In genomic region chr2:121793816-121794215, GRCh38 we compare ENCODE assay signal across 37 cellular contexts.
"Had no signal": no experiment of that assay in that cellular context is flagged by ENCODE, and none has a peak within 500 bp of the region (broad histone marks: within the 10 kb centered on the region; RNA-seq: fewer than 3 reads in every experiment).

No MANE protein-coding gene starts in this region.

- FAIRE-seq: astrocyte, TTC549 had no signal

- DNase-seq: activated CD4-positive, alpha-beta memory T cell treated with anti-CD3 and anti-CD28 coated beads, Interleukin-2, amount 10 ng/mL, durations not matched to agents 7 days and 5 days; activated CD4-positive, alpha-beta T cell treated with anti-CD3 and anti-CD28 coated beads for 1 hour; activated CD4-positive, alpha-beta T cell treated with anti-CD3 and anti-CD28 coated beads for 36 hours; activated CD4-positive, alpha-beta T cell treated with anti-CD3 and anti-CD28 coated beads for 48 hours; activated CD4-positive, alpha-beta T cell treated with anti-CD3 and anti-CD28 coated beads, Interleukin-2, amount 10 ng/mL, durations not matched to agents 7 days and 5 days; activated CD4-positive, alpha-beta T cell treated with anti-CD3 and anti-CD28 coated beads, Interleukin-2, amount 50 U/mL, for 48 hours; activated CD4-positive, CD25-positive, alpha-beta regulatory T cell; activated CD8-positive, alpha-beta memory T cell treated with anti-CD3 and anti-CD28 coated beads for 24 hours; activated CD8-positive, alpha-beta memory T cell treated with anti-CD3 and anti-CD28 coated beads, Interleukin-2, amount 10 ng/mL, durations not matched to agents 7 days and 5 days; activated CD8-positive, alpha-beta memory T cell treated with anti-CD3 and anti-CD28 coated beads, Interleukin-2, amount 50 U/mL, for 48 hours; activated CD8-positive, alpha-beta T cell treated with anti-CD3 and anti-CD28 coated beads, Interleukin-2, amount 10 ng/mL, durations not matched to agents 7 days and 5 days; activated effector memory CD4-positive, alpha-beta T cell treated with Interleukin-2 at 50 U/mL for 16 hours; activated gamma-delta T cell treated with Interleukin-2 at 50 U/mL for 16 hours; activated naive CD4-positive, alpha-beta T cell; activated naive CD4-positive, alpha-beta T cell treated with anti-CD3 and anti-CD28 coated beads for 36 hours; activated naive CD4-positive, alpha-beta T cell treated with anti-CD3 and anti-CD28 coated beads, Interleukin-2, amount 50 U/mL, for 16 hours; activated naive CD8-positive, alpha-beta T cell treated with anti-CD3 and anti-CD28 coated beads for 36 hours; activated T-cell treated with anti-CD3 and anti-CD28 coated beads, Interleukin-2, amount 50 U/mL, for 24 hours; activated T-cell treated with anti-CD3 and anti-CD28 coated beads, Interleukin-2, amount 50 U/mL, for 48 hours; adrenal gland; amniotic stem cell; aorta; body of pancreas; brain microvascular endothelial cell; central memory CD4-positive, alpha-beta T cell; T-helper 1 cell; T-helper 2 cell; T-helper 9 cell had no signal

- ATAC-seq: activated CD4-positive, alpha-beta T cell treated with anti-CD3 and anti-CD28 coated beads for 36 hours; activated CD4-positive, CD25-positive, alpha-beta regulatory T cell treated with anti-CD3 and anti-CD28 coated beads, Interleukin-2, amount 50 U/mL, for 24 hours; activated CD8-positive, alpha-beta memory T cell treated with anti-CD3 and anti-CD28 coated beads, Interleukin-2, amount 10 ng/mL, durations not matched to agents 7 days and 5 days; activated CD8-positive, alpha-beta T cell treated with anti-CD3 and anti-CD28 coated beads, Interleukin-2, amount 10 ng/mL, durations not matched to agents 7 days and 5 days; activated naive CD4-positive, alpha-beta T cell treated with anti-CD3 and anti-CD28 coated beads, Interleukin-2, amount 50 U/mL, for 72 hours; body of pancreas had no signal

- H3K27ac Mint-ChIP-seq: activated CD4-positive, alpha-beta memory T cell treated with anti-CD3 and anti-CD28 coated beads, Interleukin-2, amount 10 ng/mL, durations not matched to agents 7 days and 5 days; activated CD4-positive, alpha-beta T cell treated with anti-CD3 and anti-CD28 coated beads for 36 hours; activated CD4-positive, alpha-beta T cell treated with anti-CD3 and anti-CD28 coated beads, Interleukin-2, amount 10 ng/mL, durations not matched to agents 7 days and 5 days; activated CD8-positive, alpha-beta memory T cell treated with anti-CD3 and anti-CD28 coated beads, Interleukin-2, amount 10 ng/mL, durations not matched to agents 7 days and 5 days; activated CD8-positive, alpha-beta T cell treated with anti-CD3 and anti-CD28 coated beads, Interleukin-2, amount 10 ng/mL, durations not matched to agents 7 days and 5 days; activated naive CD4-positive, alpha-beta T cell treated with anti-CD3 and anti-CD28 coated beads for 36 hours; activated naive CD4-positive, alpha-beta T cell treated with anti-CD3 and anti-CD28 coated beads, Interleukin-2, amount 50 U/mL, for 72 hours; activated naive CD8-positive, alpha-beta T cell treated with anti-CD3 and anti-CD28 coated beads for 36 hours; activated T-cell treated with anti-CD3 and anti-CD28 coated beads, Interleukin-2, amount 50 U/mL, for 24 hours; activated T-helper 2 cell treated with anti-CD3 and anti-CD28 coated beads, Interferon-gamma antibody, Interleukin-2, Interleukin-4, amounts not matched to agents 10 μg/mL and 5 μg/mL and 100 μg/mL, durations not matched to agents 14 hours and 24 hours and 36 hours; T-helper 1 cell treated with Interleukin-12 subunit alpha and Interleukin-12 subunit beta and Interleukin-4 antibody, amounts not matched to agents 30 μg/mL and 1 μg/mL, for 36 hours; T-helper 2 cell treated with Interferon-gamma antibody and Interleukin-4, amounts not matched to agents 5 μg/mL and 100 μg/mL, for 36 hours had no signal

- H3K36me3 Mint-ChIP-seq: activated CD8-positive, alpha-beta memory T cell treated with anti-CD3 and anti-CD28 coated beads, Interleukin-2, amount 10 ng/mL, durations not matched to agents 7 days and 5 days; activated naive CD4-positive, alpha-beta T cell treated with anti-CD3 and anti-CD28 coated beads, Interleukin-2, amount 50 U/mL, for 72 hours; activated naive CD8-positive, alpha-beta T cell treated with anti-CD3 and anti-CD28 coated beads for 36 hours had no signal

- H3K9me3 ChIP-seq: adrenal gland, body of pancreas had no signal

- H3K4me1 Mint-ChIP-seq: activated CD4-positive, alpha-beta memory T cell treated with anti-CD3 and anti-CD28 coated beads, Interleukin-2, amount 10 ng/mL, durations not matched to agents 7 days and 5 days; activated CD4-positive, alpha-beta T cell treated with anti-CD3 and anti-CD28 coated beads for 36 hours; activated CD4-positive, alpha-beta T cell treated with anti-CD3 and anti-CD28 coated beads, Interleukin-2, amount 10 ng/mL, durations not matched to agents 7 days and 5 days; activated CD8-positive, alpha-beta memory T cell treated with anti-CD3 and anti-CD28 coated beads, Interleukin-2, amount 10 ng/mL, durations not matched to agents 7 days and 5 days; activated naive CD8-positive, alpha-beta T cell treated with anti-CD3 and anti-CD28 coated beads for 36 hours had no signal

- H3K36me3 ChIP-seq: adrenal gland, brain microvascular endothelial cell, breast epithelium had no signal

- H3K4me1 ChIP-seq: adrenal gland, body of pancreas, breast epithelium had no signal

- H3K4me3 ChIP-seq: adrenal gland, body of pancreas, breast epithelium had no signal

- H3K27me3 ChIP-seq: adrenal gland, body of pancreas, brain microvascular endothelial cell had no signal

- H3K27ac ChIP-seq: adrenal gland, body of pancreas, brain microvascular endothelial cell, breast epithelium, VCaP had no signal

- H3K4me3 Mint-ChIP-seq: activated CD4-positive, alpha-beta memory T cell treated with anti-CD3 and anti-CD28 coated beads, Interleukin-2, amount 10 ng/mL, durations not matched to agents 7 days and 5 days; activated CD4-positive, alpha-beta T cell treated with anti-CD3 and anti-CD28 coated beads for 36 hours; activated CD4-positive, alpha-beta T cell treated with anti-CD3 and anti-CD28 coated beads, Interleukin-2, amount 10 ng/mL, durations not matched to agents 7 days and 5 days; activated CD8-positive, alpha-beta memory T cell treated with anti-CD3 and anti-CD28 coated beads, Interleukin-2, amount 10 ng/mL, durations not matched to agents 7 days and 5 days; activated CD8-positive, alpha-beta T cell treated with anti-CD3 and anti-CD28 coated beads, Interleukin-2, amount 10 ng/mL, durations not matched to agents 7 days and 5 days; activated naive CD4-positive, alpha-beta T cell treated with anti-CD3 and anti-CD28 coated beads for 36 hours; activated naive CD8-positive, alpha-beta T cell treated with anti-CD3 and anti-CD28 coated beads for 36 hours; activated T-cell treated with anti-CD3 and anti-CD28 coated beads, Interleukin-2, amount 50 U/mL, for 24 hours; T-helper 1 cell treated with Interleukin-12 subunit alpha and Interleukin-12 subunit beta and Interleukin-4 antibody, amounts not matched to agents 30 μg/mL and 1 μg/mL, for 36 hours; T-helper 2 cell treated with Interferon-gamma antibody and Interleukin-4, amounts not matched to agents 5 μg/mL and 100 μg/mL, for 36 hours had no signal

- H3K9me3 Mint-ChIP-seq: activated CD4-positive, alpha-beta memory T cell treated with anti-CD3 and anti-CD28 coated beads, Interleukin-2, amount 10 ng/mL, durations not matched to agents 7 days and 5 days; activated CD4-positive, alpha-beta T cell treated with anti-CD3 and anti-CD28 coated beads, Interleukin-2, amount 10 ng/mL, durations not matched to agents 7 days and 5 days; activated naive CD4-positive, alpha-beta T cell treated with anti-CD3 and anti-CD28 coated beads for 36 hours; activated naive CD4-positive, alpha-beta T cell treated with anti-CD3 and anti-CD28 coated beads, Interleukin-2, amount 50 U/mL, for 72 hours; activated naive CD8-positive, alpha-beta T cell treated with anti-CD3 and anti-CD28 coated beads for 36 hours; activated T-cell treated with anti-CD3 and anti-CD28 coated beads, Interleukin-2, amount 50 U/mL, for 24 hours; activated T-helper 2 cell treated with anti-CD3 and anti-CD28 coated beads, Interferon-gamma antibody, Interleukin-2, Interleukin-4, amounts not matched to agents 10 μg/mL and 5 μg/mL and 100 μg/mL, durations not matched to agents 14 hours and 24 hours and 36 hours; T-helper 1 cell treated with Interleukin-12 subunit alpha and Interleukin-12 subunit beta and Interleukin-4 antibody, amounts not matched to agents 30 μg/mL and 1 μg/mL, for 36 hours; T-helper 2 cell treated with Interferon-gamma antibody and Interleukin-4, amounts not matched to agents 5 μg/mL and 100 μg/mL, for 36 hours had no signal
